ENCODE assay signal across 8 cellular contexts in the genomic region with DNA sequence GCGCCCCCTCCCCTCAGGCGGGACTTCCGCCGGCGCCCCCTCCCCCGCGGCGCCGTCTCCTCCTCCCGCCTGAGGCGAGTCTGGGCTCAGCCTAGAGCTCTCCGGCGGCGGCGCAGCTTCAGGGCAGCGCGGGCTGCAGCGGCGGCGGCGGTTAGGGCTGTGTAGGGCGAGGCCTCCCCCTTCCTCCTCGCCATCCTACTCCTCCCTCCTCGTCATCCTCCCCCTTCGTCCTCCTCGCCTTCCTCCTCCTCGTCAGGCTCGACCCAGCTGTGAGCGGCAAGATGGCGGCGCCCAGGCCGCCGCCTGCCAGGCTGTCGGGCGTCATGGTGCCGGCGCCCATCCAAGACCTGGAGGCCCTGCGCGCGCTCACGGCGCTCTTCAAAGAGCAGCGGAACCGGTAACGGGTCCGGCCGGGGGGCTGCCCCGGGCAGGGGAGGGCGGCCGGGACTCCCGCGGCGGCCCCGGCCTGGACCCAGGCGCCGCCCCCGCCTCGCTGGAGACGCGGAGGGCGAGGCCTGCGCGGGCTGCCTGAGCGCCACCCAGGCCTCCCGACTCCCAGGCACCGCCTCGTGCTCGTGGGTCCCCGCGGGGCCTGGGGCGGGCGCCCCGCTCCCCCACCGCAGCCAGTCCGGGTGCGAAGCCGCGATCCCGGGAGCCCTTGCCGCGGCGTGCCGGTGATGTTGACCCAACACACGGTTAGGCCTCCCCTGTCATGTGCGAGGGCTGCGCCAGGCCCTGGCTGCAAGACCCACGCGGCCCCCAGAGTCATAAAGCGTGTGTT. TPM values are rescaled to one million over a fixed set of nuclear protein-coding genes. Genes with fewer than 3 reads are reported as not detected.
DNase-seq lines count a peak whose midpoint lies in the region; ATAC-seq and TF ChIP-seq lines count a peak whose summit lies in the region.

A gene with protein sequence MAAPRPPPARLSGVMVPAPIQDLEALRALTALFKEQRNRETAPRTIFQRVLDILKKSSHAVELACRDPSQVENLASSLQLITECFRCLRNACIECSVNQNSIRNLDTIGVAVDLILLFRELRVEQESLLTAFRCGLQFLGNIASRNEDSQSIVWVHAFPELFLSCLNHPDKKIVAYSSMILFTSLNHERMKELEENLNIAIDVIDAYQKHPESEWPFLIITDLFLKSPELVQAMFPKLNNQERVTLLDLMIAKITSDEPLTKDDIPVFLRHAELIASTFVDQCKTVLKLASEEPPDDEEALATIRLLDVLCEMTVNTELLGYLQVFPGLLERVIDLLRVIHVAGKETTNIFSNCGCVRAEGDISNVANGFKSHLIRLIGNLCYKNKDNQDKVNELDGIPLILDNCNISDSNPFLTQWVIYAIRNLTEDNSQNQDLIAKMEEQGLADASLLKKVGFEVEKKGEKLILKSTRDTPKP (plus strand): TSS at position 52 of the 781 bp plus-strand sequence. CDS start 230 bp downstream, at position 282.

- DNase-seq in DMS153 (lab: John Stamatoyannopoulos, UW) (peak; percentile 59), GM23338 (ENCODE audit: low spot score) (no peak), NAMALWA (ENCODE audit: low spot score) (peak; percentile 69), T-cell (peak; percentile 34 to 73 (median 56)), adipocyte (ENCODE audit: low read depth) (peak; percentile 84), heart right ventricle (peak; percentile 62 to 75), posterior cingulate gyrus (peak; percentile 70 to 97 (median 76)), tibial nerve (ENCODE audit: low spot score in 2 of 2) (peak in 1 of 2 donors; percentile 37)

- H3K4me1 Mint-ChIP-seq in GM23338 = peaks cover 21% of the 10 kb centered on the region
- H3K4me1 Mint-ChIP-seq in T-cell = peaks cover 39 to 45% (median 41%) of the 10 kb centered on the region in 3 donors

- POLR2A ChIA-PET in T-cell (lab: Charles Lee) = no interaction called here

- 1% methylated on average over 78 to 89 of the region's 89 CpGs for WGBS in heart right ventricle, 2 donors
- 0 to 1% methylated on average over 29 to 60 of the region's 89 CpGs for WGBS in tibial nerve, 2 donors

- peak; percentile 64 for ATAC-seq in GM23338
- peak; percentile 79 to 83 (median 80) for ATAC-seq in T-cell (replicated peaks in 1 of 4)
- ATAC-seq in heart right ventricle = peak; percentile 87 to 95 (median 92)

- peak within 1 kb of the TSS; percentile 99 for H2AFZ ChIP-seq in GM23338

- peaks cover 22% of the 10 kb centered on the region for H3K4me1 ChIP-seq in GM23338 (ENCODE audit: insufficient read depth)
- H3K4me1 ChIP-seq in adipocyte (ENCODE audit: control insufficient read depth, insufficient read depth, low read length) = peaks cover 22% of the 10 kb centered on the region
- peaks cover 11 to 43% (median 28%) of the 10 kb centered on the region in 9 donors for H3K4me1 ChIP-seq in heart right ventricle
- peaks cover 0 to 34% (median 9%) of the 10 kb centered on the region in 4 donors for H3K4me1 ChIP-seq in tibial nerve

- H3K27me3 Mint-ChIP-seq in GM23338 (ENCODE audit: insufficient read depth, low read depth, poor library complexity) (peaks cover 4% of the 10 kb centered on the region), T-cell (peaks cover 3 to 4% of the 10 kb centered on the region in 2 donors)

- peaks cover 52% of the 10 kb centered on the region for H3K79me2 ChIP-seq in GM23338 (replicated peaks; ENCODE audit: insufficient read depth)

- peak in 1 of 2 donors; percentile 68 for TF ChIP-seq EP300 in tibial nerve (IDR thresholded peaks at IDR 0.05)

- no peaks in the 10 kb centered on the region for H3K9me2 ChIP-seq in GM23338 (ENCODE audit: insufficient read depth)

- H3K27ac Mint-ChIP-seq in GM23338 (peak within 1 kb of the TSS; percentile 85), T-cell (peak within 1 kb of the TSS; percentile 69 to 82)

- H3K36me3 ChIP-seq in GM23338 (ENCODE audit: insufficient read depth) (no peaks in the 10 kb centered on the region), adipocyte (ENCODE audit: control insufficient read depth, insufficient read depth, low read length, severe bottlenecking) (no peaks in the 10 kb centered on the region), heart right ventricle (peaks cover 0 to 9% (median 0%) of the 10 kb centered on the region in 9 donors), tibial nerve (peaks cover 0 to 7% (median 0%) of the 10 kb centered on the region in 3 donors)

- TF ChIP-seq POLR2A in tibial nerve (IDR thresholded peaks at IDR 0.05) = peak in 1 of 2 donors; percentile 37

- H3K27me3 ChIP-seq in GM23338 (ENCODE audit: insufficient read depth) (no peaks in the 10 kb centered on the region), adipocyte (replicated peaks; ENCODE audit: control insufficient read depth, insufficient read depth, low read length) (no peaks in the 10 kb centered on the region), heart right ventricle (no peaks in the 10 kb centered on the region), tibial nerve (no peaks in the 10 kb centered on the region)

- H3K9ac ChIP-seq in adipocyte (ENCODE audit: low read length) = peak within 1 kb of the TSS; percentile 96

- CTCF ChIA-PET in T-cell (lab: Charles Lee) = no interaction called here

- peak within 1 kb of the TSS; percentile 95 for H3K4me3 ChIP-seq in GM23338
- H3K4me3 ChIP-seq in adipocyte (ENCODE audit: low read length) = peak within 1 kb of the TSS; percentile 95
- peak within 1 kb of the TSS; percentile 64 to 93 (median 85) for H3K4me3 ChIP-seq in heart right ventricle
- H3K4me3 ChIP-seq in tibial nerve = peak within 1 kb of the TSS; percentile 77 to 91 (median 84)

- peaks cover 44% of the 10 kb centered on the region for H4K20me1 ChIP-seq in GM23338 (replicated peaks; ENCODE audit: insufficient read depth)

- H3K4me2 ChIP-seq in GM23338 = peak within 1 kb of the TSS; percentile 94

- peak within 1 kb of the TSS; percentile 95 for H3K4me3 Mint-ChIP-seq in GM23338
- H3K4me3 Mint-ChIP-seq in T-cell = peak within 1 kb of the TSS; percentile 85 to 90 (median 88)

- H3K36me3 Mint-ChIP-seq in GM23338 (ENCODE audit: low read depth) = no peaks in the 10 kb centered on the region
- H3K36me3 Mint-ChIP-seq in T-cell = peaks cover 6% of the 10 kb centered on the region

- H3K27ac ChIP-seq in GM23338 (ENCODE audit: low read depth) = peak within 1 kb of the TSS; percentile 89
- H3K27ac ChIP-seq in heart right ventricle = peak within 1 kb of the TSS; percentile 38 to 94 (median 87)
- H3K27ac ChIP-seq in tibial nerve = peak within 1 kb of the TSS; percentile 76 to 90 (median 86)

- H3F3A ChIP-seq in GM23338 (replicated peaks; ENCODE audit: low read depth) = no peaks in the 10 kb centered on the region

- intact Hi-C loops in heart right ventricle (cut with DNase I) = no loop called here
- intact Hi-C loops in posterior cingulate gyrus (cut with DNase I) = no loop called here

- H3K9me3 Mint-ChIP-seq in GM23338 = peaks cover 3% of the 10 kb centered on the region; the same call in 1 of the 3 replicates
- no peaks in the 10 kb centered on the region for H3K9me3 Mint-ChIP-seq in T-cell

- TF ChIP-seq CTCF in GM23338 (conservative IDR thresholded peaks at IDR 0.05; ENCODE audit: low read depth in 2 of 2) (no peak), heart right ventricle (IDR thresholded peaks at IDR 0.05) (no peak), tibial nerve (IDR thresholded peaks at IDR 0.05) (no peak)

- no peaks in the 10 kb centered on the region for H3K9me3 ChIP-seq in adipocyte (ENCODE audit: control insufficient read depth, low read length)
- no peaks in the 10 kb centered on the region for H3K9me3 ChIP-seq in heart right ventricle
- H3K9me3 ChIP-seq in tibial nerve = no peaks in the 10 kb centered on the region

TF ChIP-seq in GM23338, 12 proteins besides CTCF, POLR2A, EP300 and RAD21:
- TF ChIP-seq CREB1 (CRISPR knock-in tag; IDR thresholded peaks at IDR 0.05; ENCODE audit: low read depth) (peak; percentile 43), POLR2AphosphoS5 (IDR thresholded peaks at IDR 0.05; ENCODE audit: low read depth) (peak; percentile 79), EZH2 (IDR thresholded peaks at IDR 0.05; ENCODE audit: low read depth, unreplicated experiment) (no peak)
- TF ChIP-seq, protein P1, sequence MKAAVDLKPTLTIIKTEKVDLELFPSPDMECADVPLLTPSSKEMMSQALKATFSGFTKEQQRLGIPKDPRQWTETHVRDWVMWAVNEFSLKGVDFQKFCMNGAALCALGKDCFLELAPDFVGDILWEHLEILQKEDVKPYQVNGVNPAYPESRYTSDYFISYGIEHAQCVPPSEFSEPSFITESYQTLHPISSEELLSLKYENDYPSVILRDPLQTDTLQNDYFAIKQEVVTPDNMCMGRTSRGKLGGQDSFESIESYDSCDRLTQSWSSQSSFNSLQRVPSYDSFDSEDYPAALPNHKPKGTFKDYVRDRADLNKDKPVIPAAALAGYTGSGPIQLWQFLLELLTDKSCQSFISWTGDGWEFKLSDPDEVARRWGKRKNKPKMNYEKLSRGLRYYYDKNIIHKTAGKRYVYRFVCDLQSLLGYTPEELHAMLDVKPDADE (IDR thresholded peaks at IDR 0.05) = 0 out of 2 replicates have a peak, but pooled peaks have one; percentile 22
TF ChIP-seq in GM23338: peak in this region for 3.

RNA-seq across cellular contexts. Expression of the gene that starts here (rescaled TPM):
- total RNA-seq in GM23338 (2014; rRNA removed; shearing (Covaris generic)) = 163 and 170 TPM in 2 replicates
- 72.5 and 99.0 TPM in 2 replicates for polyA plus RNA-seq in GM23338 (2016; fragmentation: Nextera tagmentation; extraction: Ambion mirVana)
- 10 to 100 TPM; 58.9 to 85.0 (median 69.6) TPM for total RNA-seq in T-cell
- total RNA-seq in heart right ventricle = 100 to 1,000 TPM; 122 to 169 (median 143) TPM
- polyA plus RNA-seq in heart right ventricle = 100 to 1,000 TPM in 1 of 2 donors, 10 to 100 TPM in 1; 11.8 to 142 TPM
- 100 to 1,000 TPM; 163 to 197 (median 178) TPM for total RNA-seq in tibial nerve
